In genomic region chr14:59189822-59190368, GRCh38 we compare ENCODE assay signal across 8 cellular contexts. TPM values are rescaled to one million over a fixed set of nuclear protein-coding genes. Genes with fewer than 3 reads are reported as not detected.
DNase-seq lines count a peak whose midpoint lies in the region; ATAC-seq and TF ChIP-seq lines count a peak whose summit lies in the region.

No MANE protein-coding gene starts in this region.

- H4K20me1 ChIP-seq in SK-N-SH (ENCODE audit: insufficient read depth) = no peaks in the 10 kb centered on the region

- intact Hi-C loops in Right ventricle myocardium inferior (cut with DNase I) (loop anchor here (2.0 to 5.0 kb wide), 6 partner anchors 58 to 251 kb away; no protein-coding TSS in a partner anchor), ovary (cut with DNase I) (loop anchor here in 2 of 4 donors (2.0 to 10.0 kb wide), 2 partner anchors 61 to 145 kb away; no protein-coding TSS in a partner anchor)

- no peaks in the 10 kb centered on the region for H3K36me3 Mint-ChIP-seq in activated naive CD8-positive, alpha-beta T cell treated with anti-CD3 and anti-CD28 coated beads for 36 hours

- H3K9me2 ChIP-seq in SK-N-SH = no peaks in the 10 kb centered on the region

- H2AFZ ChIP-seq in SK-N-SH (ENCODE audit: low read depth) = peak overlapping the region; percentile 90

- H3F3A ChIP-seq in SK-N-SH (replicated peaks; ENCODE audit: insufficient read depth) = peaks cover 4% of the 10 kb centered on the region

- peak overlapping the region; percentile 87 to 92 for H3K27ac ChIP-seq in SK-N-SH (ENCODE audit: low read depth in 2 of 2, low read length in 1 of 2)
- peak overlapping the region in 1 of 2 donors; percentile 95 for H3K27ac ChIP-seq in ovary
- peak overlapping the region; percentile 55 for H3K27ac ChIP-seq in thymus (ENCODE audit: low read depth)

- no peaks in the 10 kb centered on the region for H3K27me3 ChIP-seq in SK-N-SH (ENCODE audit: insufficient read depth)
- H3K27me3 ChIP-seq in ovary = no peaks in the 10 kb centered on the region
- H3K27me3 ChIP-seq in thymus (ENCODE audit: control insufficient read depth, insufficient read depth) = no peaks in the 10 kb centered on the region

- DNase-seq in GM04504 (ENCODE audit: low read depth) (peak; percentile 81), HFF-Myc (ENCODE audit: extremely low read depth, low read depth) (peak; percentile 53), NAMALWA (ENCODE audit: low spot score) (peak; percentile 84), SK-N-SH (peak; percentile 84), Right ventricle myocardium inferior (ENCODE audit: missing footprints) (peak; percentile 93), ovary (peak; percentile 72 to 85 (median 81))
- DNase-seq in activated naive CD8-positive, alpha-beta T cell treated with anti-CD3 and anti-CD28 coated beads for 36 hours = peak; percentile 82

- H3K9ac ChIP-seq in SK-N-SH = peak overlapping the region; percentile 92

- no peak for TF ChIP-seq RAD21 in SK-N-SH (IDR thresholded peaks at IDR 0.05; ENCODE audit: low read length)

- TF ChIP-seq CTCF in HFF-Myc (IDR thresholded peaks at IDR 0.05; ENCODE audit: low read depth, low read length, missing control alignments) (no peak), SK-N-SH (IDR thresholded peaks at IDR 0.05) (no peak), ovary (IDR thresholded peaks at IDR 0.05) (no peak)

- no peak for TF ChIP-seq EP300 in SK-N-SH (IDR thresholded peaks at IDR 0.05; ENCODE audit: borderline replicate concordance in 1 of 2, low read depth in 1 of 2, low read length in 1 of 2)
- TF ChIP-seq EP300 in ovary (IDR thresholded peaks at IDR 0.05) = no peak

- no peaks in the 10 kb centered on the region for H3K9me3 Mint-ChIP-seq in activated naive CD8-positive, alpha-beta T cell treated with anti-CD3 and anti-CD28 coated beads for 36 hours

- peak overlapping the region; percentile 14 for H3K27ac Mint-ChIP-seq in activated naive CD8-positive, alpha-beta T cell treated with anti-CD3 and anti-CD28 coated beads for 36 hours

- H3K4me3 Mint-ChIP-seq in activated naive CD8-positive, alpha-beta T cell treated with anti-CD3 and anti-CD28 coated beads for 36 hours = peak overlapping the region; percentile 89

- H3K4me3 ChIP-seq in HFF-Myc (replicated peaks; ENCODE audit: low read depth, low read length) = peak overlapping the region; percentile 81
- peak overlapping the region; percentile 95 to 99 for H3K4me3 ChIP-seq in SK-N-SH (ENCODE audit: low read depth in 2 of 2, low read length in 1 of 2)
- peak overlapping the region; percentile 69 for H3K4me3 ChIP-seq in ovary
- H3K4me3 ChIP-seq in thymus (ENCODE audit: low read length) = peak overlapping the region; percentile 66

- peak; percentile 11 for TF ChIP-seq POLR2A in ovary (IDR thresholded peaks at IDR 0.05)

- CTCF ChIA-PET in SK-N-SH (lab: Yijun Ruan, JAX) = interaction anchor here (0.8 to 1.7 kb wide), 7 partner anchors 12 to 293 kb away, joined by 3 to 6 read pairs (median 4); no protein-coding TSS in a partner anchor

- peaks cover 53% of the 10 kb centered on the region for H3K79me2 ChIP-seq in SK-N-SH (ENCODE audit: insufficient read depth)

- H3K27me3 Mint-ChIP-seq in activated naive CD8-positive, alpha-beta T cell treated with anti-CD3 and anti-CD28 coated beads for 36 hours = peaks cover 6% of the 10 kb centered on the region

- WGBS in SK-N-SH (ENCODE audit: low lambda C conversion rate) = 3% methylated on average over 19 of the region's 24 CpGs
- 1% methylated on average over 24 of the region's 24 CpGs for WGBS in ovary, 3 donors
- 2% methylated on average over 24 of the region's 24 CpGs for WGBS in thymus

- peak; percentile 45 for ATAC-seq in Right ventricle myocardium inferior

- H3K9me3 ChIP-seq in SK-N-SH (no peaks in the 10 kb centered on the region), ovary (no peaks in the 10 kb centered on the region), thymus (ENCODE audit: control insufficient read depth) (no peaks in the 10 kb centered on the region)

- POLR2A ChIA-PET in SK-N-SH (lab: Yijun Ruan, JAX) = no interaction called here

- H3K4me1 Mint-ChIP-seq in activated naive CD8-positive, alpha-beta T cell treated with anti-CD3 and anti-CD28 coated beads for 36 hours = peaks cover 20% of the 10 kb centered on the region

- H3K36me3 ChIP-seq in SK-N-SH (replicated peaks in 1 of 2; ENCODE audit: control insufficient read depth in 1 of 2, insufficient read depth in 2 of 2, low read length in 1 of 2) (no peaks in the 10 kb centered on the region), ovary (no peaks in the 10 kb centered on the region), thymus (ENCODE audit: control insufficient read depth, insufficient read depth) (no peaks in the 10 kb centered on the region)

- peaks cover 0 to 13% of the 10 kb centered on the region in 2 experiments; a peak in 2 of 4 replicates for H3K4me1 ChIP-seq in SK-N-SH (ENCODE audit: control insufficient read depth in 1 of 2, insufficient read depth in 2 of 2, low read depth in 1 of 2, low read length in 1 of 2)
- H3K4me1 ChIP-seq in ovary (ENCODE audit: insufficient read depth) = peaks cover 11% of the 10 kb centered on the region
- peaks cover 10% of the 10 kb centered on the region for H3K4me1 ChIP-seq in thymus (ENCODE audit: control insufficient read depth, insufficient read depth, low read length)

- peak overlapping the region; percentile 93 for H3K4me2 ChIP-seq in SK-N-SH

TF ChIP-seq in SK-N-SH, 30 proteins besides CTCF, POLR2A, EP300 and RAD21:
- no peak for TF ChIP-seq MAX (IDR thresholded peaks at IDR 0.05; ENCODE audit: low read depth)
- TF ChIP-seq PBX3 (IDR thresholded peaks at IDR 0.05) = no peak
- no peak for TF ChIP-seq EZH2phosphoT487 (IDR thresholded peaks at IDR 0.05; ENCODE audit: borderline replicate concordance, low read depth)
- TF ChIP-seq POLR2AphosphoS5 (IDR thresholded peaks at IDR 0.05; ENCODE audit: low read depth, low read length) = 0 out of 2 replicates have a peak, but pooled peaks have one; percentile 30
- no peak for TF ChIP-seq TCF12 (IDR thresholded peaks at IDR 0.05)
- peak; percentile 66; the same call in 1 of the 2 replicates for TF ChIP-seq RFX5 (IDR thresholded peaks at IDR 0.05; ENCODE audit: low read length)
- no peak for TF ChIP-seq ELF1 (IDR thresholded peaks at IDR 0.05)
- no peak for TF ChIP-seq USF2 (IDR thresholded peaks at IDR 0.05; ENCODE audit: borderline replicate concordance, low read depth, low read length)
- TF ChIP-seq MXI1 (IDR thresholded peaks at IDR 0.05; ENCODE audit: low read depth, low read length) = peak; percentile 15
- TF ChIP-seq SIN3A (IDR thresholded peaks at IDR 0.05; ENCODE audit: borderline replicate concordance, low read depth, low read length) = peak; percentile 73; the same call in 1 of the 2 replicates
- TF ChIP-seq RCOR1 (IDR thresholded peaks at IDR 0.05; ENCODE audit: low read length) = no peak

RNA-seq across cellular contexts. Expression of gene DAAM1, which starts 1.4 kb away (rescaled TPM):
- 5.1 and 5.5 TPM in 2 replicates for polyA plus RNA-seq in SK-N-SH (2012; rRNA removed)
- polyA plus RNA-seq in SK-N-SH (2012; cell fraction: cytosol; rRNA removed) = 5.0 and 10.1 TPM in 2 replicates
- polyA plus RNA-seq in SK-N-SH (2012; cell fraction: nucleus; rRNA removed) = 7.0 and 10.8 TPM in 2 replicates
- total RNA-seq in activated naive CD8-positive, alpha-beta T cell treated with anti-CD3 and anti-CD28 coated beads for 36 hours = 10 to 100 TPM in 1 of 2 experiments, 1 to 10 TPM in 1; 9.2 to 10.5 TPM
- 120 TPM for total RNA-seq in Right ventricle myocardium inferior
- total RNA-seq in ovary = 10 to 100 TPM; 22.7 to 83.3 (median 36.4) TPM
- 10 to 100 TPM; 19.0 to 35.3 TPM for polyA plus RNA-seq in ovary
- 8.9 TPM for polyA plus RNA-seq in thymus
